ENCODE assay signal across 1 cellular context in the genomic region with DNA sequence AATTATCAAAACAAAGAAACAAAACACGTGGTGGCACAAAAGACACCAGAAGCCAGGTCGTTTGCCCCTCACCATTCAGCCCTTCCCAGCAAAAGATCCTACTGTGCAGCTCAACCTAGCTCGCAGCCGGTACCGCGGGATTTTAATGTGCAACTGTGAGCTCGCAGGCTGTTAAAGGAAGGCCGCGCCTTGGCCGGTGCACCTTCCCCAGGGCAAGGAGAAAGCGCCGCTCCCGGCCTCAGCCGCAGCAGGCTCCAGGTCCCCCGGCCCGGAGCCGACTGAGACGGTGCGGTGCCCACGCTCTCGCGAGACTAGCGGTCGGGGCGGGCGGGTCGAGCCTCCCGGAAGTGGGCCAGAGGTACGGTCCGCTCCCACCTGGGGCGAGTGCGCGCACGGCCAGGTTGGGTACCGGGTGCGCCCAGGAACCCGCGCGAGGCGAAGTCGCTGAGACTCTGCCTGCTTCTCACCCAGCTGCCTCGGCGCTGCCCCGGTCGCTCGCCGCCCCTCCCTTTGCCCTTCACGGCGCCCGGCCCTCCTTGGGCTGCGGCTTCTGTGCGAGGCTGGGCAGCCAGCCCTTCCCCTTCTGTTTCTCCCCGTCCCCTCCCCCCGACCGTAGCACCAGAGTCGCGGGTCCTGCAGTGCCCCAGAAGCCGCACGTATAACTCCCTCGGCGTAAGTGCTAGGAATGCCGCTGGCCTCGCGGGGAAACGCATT.
A peak's percentile ranks its signal among the peaks of the same experiment; 100 is the strongest.
TF ChIP-seq lines count a peak whose summit lies in the region.

Gene AGL, plus strand, starts transcription at position 618 of the 714 bp plus-strand sequence. CDS start 682 bp downstream, outside the sequence.

TF ChIP-seq in HepG2, 621 proteins besides CTCF, POLR2A, EP300 and RAD21 (continued from another document and continues in another):
- TF ChIP-seq ZBTB40 (IDR thresholded peaks at IDR 0.05) (no peak), ZBTB40 (CRISPR knock-in tag; IDR thresholded peaks at IDR 0.05) (peak; percentile 82), SP4 (CRISPR knock-in tag; IDR thresholded peaks at IDR 0.05) (no peak), HNRNPUL1 (IDR thresholded peaks at IDR 0.05; ENCODE audit: low read depth, low read length) (no peak), PLRG1 (conservative IDR thresholded peaks at IDR 0.05) (no peak), RELA (CRISPR knock-in tag; IDR thresholded peaks at IDR 0.05) (peak; percentile 52; the same call in 1 of the 2 replicates), MAZ (IDR thresholded peaks at IDR 0.05; ENCODE audit: borderline replicate concordance, low read depth, low read length) (no peak), MAZ (CRISPR knock-in tag; IDR thresholded peaks at IDR 0.05; ENCODE audit: low read depth) (peak; percentile 88; the same call in 1 of the 2 replicates), AKNA (CRISPR knock-in tag; IDR thresholded peaks at IDR 0.05; ENCODE audit: borderline replicate concordance) (peak; percentile 74; the same call in 1 of the 2 replicates), MYNN (CRISPR knock-in tag; IDR thresholded peaks at IDR 0.05; ENCODE audit: low read depth) (no peak), ZNF749 (CRISPR knock-in tag; IDR thresholded peaks at IDR 0.05; ENCODE audit: borderline replicate concordance) (peak; percentile 81; the same call in 1 of the 2 replicates), RARA (CRISPR knock-in tag; IDR thresholded peaks at IDR 0.05) (peak; percentile 15; the same call in 1 of the 2 replicates), ZNF234 (CRISPR knock-in tag; conservative IDR thresholded peaks at IDR 0.05) (no peak), HINFP (CRISPR knock-in tag; IDR thresholded peaks at IDR 0.05; ENCODE audit: low read depth) (peak; percentile 97), SP140L (CRISPR knock-in tag; IDR thresholded peaks at IDR 0.05; ENCODE audit: borderline replicate concordance) (no peak), SMARCC2 (IDR thresholded peaks at IDR 0.05) (no peak), ATM (IDR thresholded peaks at IDR 0.05; ENCODE audit: borderline replicate concordance) (no peak), ZNF777 (CRISPR knock-in tag; IDR thresholded peaks at IDR 0.05) (peak; percentile 70; the same call in 1 of the 2 replicates), ZNF564 (CRISPR knock-in tag; IDR thresholded peaks at IDR 0.05) (peak; percentile 91), ZNF788 (CRISPR knock-in tag; IDR thresholded peaks at IDR 0.05; ENCODE audit: borderline replicate concordance) (no peak; the same call in none of the 2 replicates), MEIS2 (CRISPR knock-in tag; IDR thresholded peaks at IDR 0.05) (peak; percentile 35; the same call in 1 of the 2 replicates), RFXAP (CRISPR knock-in tag; IDR thresholded peaks at IDR 0.05; ENCODE audit: borderline replicate concordance) (0 out of 2 replicates have a peak, but pooled peaks have one; percentile 63), U2AF1 (optimal IDR thresholded peaks at IDR 0.05; ENCODE audit: low read depth, low read length) (no peak), ZNF546 (CRISPR knock-in tag; conservative IDR thresholded peaks at IDR 0.05) (0 out of 2 replicates have a peak, but pooled peaks have one; percentile 18), ZNF652 (CRISPR knock-in tag; IDR thresholded peaks at IDR 0.05; ENCODE audit: borderline replicate concordance, low read depth) (no peak), ZBTB37 (CRISPR knock-in tag; IDR thresholded peaks at IDR 0.05) (no peak), PBX2 (CRISPR knock-in tag; IDR thresholded peaks at IDR 0.05) (no peak), RNF2 (conservative IDR thresholded peaks at IDR 0.05; ENCODE audit: low read depth) (no peak; the same call in 1 of the 2 replicates), ZNF224 (CRISPR knock-in tag; IDR thresholded peaks at IDR 0.05) (0 out of 2 replicates have a peak, but pooled peaks have one; percentile 19), REL (CRISPR knock-in tag; conservative IDR thresholded peaks at IDR 0.05) (no peak), REPIN1 (CRISPR knock-in tag; IDR thresholded peaks at IDR 0.05; ENCODE audit: borderline replicate concordance, low read depth) (no peak; the same call in 1 of the 2 replicates)
- TF ChIP-seq, protein P1, sequence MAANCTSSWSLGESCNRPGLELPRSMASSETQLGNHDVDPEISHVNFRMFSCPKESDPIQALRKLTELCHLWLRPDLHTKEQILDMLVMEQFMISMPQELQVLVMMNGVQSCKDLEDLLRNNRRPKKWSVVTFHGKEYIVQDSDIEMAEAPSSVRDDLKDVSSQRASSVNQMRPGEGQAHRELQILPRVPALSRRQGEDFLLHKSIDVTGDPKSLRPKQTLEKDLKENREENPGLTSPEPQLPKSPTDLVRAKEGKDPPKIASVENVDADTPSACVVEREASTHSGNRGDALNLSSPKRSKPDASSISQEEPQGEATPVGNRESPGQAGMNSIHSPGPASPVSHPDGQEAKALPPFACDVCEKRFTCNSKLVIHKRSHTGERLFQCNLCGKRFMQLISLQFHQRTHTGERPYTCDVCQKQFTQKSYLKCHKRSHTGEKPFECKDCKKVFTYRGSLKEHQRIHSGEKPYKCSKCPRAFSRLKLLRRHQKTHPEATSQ (CRISPR knock-in tag; IDR thresholded peaks at IDR 0.05; ENCODE audit: borderline replicate concordance): peak; percentile 61; the same call in 1 of the 2 replicates
- TF ChIP-seq, protein P2, sequence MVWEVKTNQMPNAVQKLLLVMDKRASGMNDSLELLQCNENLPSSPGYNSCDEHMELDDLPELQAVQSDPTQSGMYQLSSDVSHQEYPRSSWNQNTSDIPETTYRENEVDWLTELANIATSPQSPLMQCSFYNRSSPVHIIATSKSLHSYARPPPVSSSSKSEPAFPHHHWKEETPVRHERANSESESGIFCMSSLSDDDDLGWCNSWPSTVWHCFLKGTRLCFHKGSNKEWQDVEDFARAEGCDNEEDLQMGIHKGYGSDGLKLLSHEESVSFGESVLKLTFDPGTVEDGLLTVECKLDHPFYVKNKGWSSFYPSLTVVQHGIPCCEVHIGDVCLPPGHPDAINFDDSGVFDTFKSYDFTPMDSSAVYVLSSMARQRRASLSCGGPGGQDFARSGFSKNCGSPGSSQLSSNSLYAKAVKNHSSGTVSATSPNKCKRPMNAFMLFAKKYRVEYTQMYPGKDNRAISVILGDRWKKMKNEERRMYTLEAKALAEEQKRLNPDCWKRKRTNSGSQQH (CRISPR knock-in tag; IDR thresholded peaks at IDR 0.05; ENCODE audit: low read depth): no peak; the same call in 1 of the 2 replicates
